ENCODE assay signal across 17 cellular contexts in genomic region chr13:36959438-36960116, GRCh38. TPM values are rescaled to one million over a fixed set of nuclear protein-coding genes. Genes with fewer than 3 reads are reported as not detected.
DNase-seq lines count a peak whose midpoint lies in the region; ATAC-seq and TF ChIP-seq lines count a peak whose summit lies in the region.
"Had no signal": no experiment of that assay in that cellular context is flagged by ENCODE, and none has a peak within 500 bp of the region (broad histone marks: within the 10 kb centered on the region; RNA-seq: fewer than 3 reads in every experiment).

No MANE protein-coding gene starts in this region.

- H3K27me3 ChIP-seq in adipocyte (replicated peaks; ENCODE audit: control insufficient read depth, insufficient read depth, low read length), result no peaks in the 10 kb centered on the region
- no peaks in the 10 kb centered on the region for H3K27me3 ChIP-seq in tibial artery
- H3K27me3 ChIP-seq: BE2C had no signal

- H3K9ac ChIP-seq in adipocyte (ENCODE audit: low read length), result peak overlapping the region; percentile 27

- H3K27ac Mint-ChIP-seq in T-helper 17 cell (peak overlapping the region; percentile 8), mesothelial cell of epicardium (peak overlapping the region; percentile 6)

- TF ChIP-seq CTCF in mesothelial cell of epicardium (IDR thresholded peaks at IDR 0.05; ENCODE audit: unreplicated experiment) (no peak), tibial artery (IDR thresholded peaks at IDR 0.05) (no peak)

- H3K4me1 Mint-ChIP-seq in T-helper 17 cell (peaks cover 7% of the 10 kb centered on the region), mesothelial cell of epicardium (no peaks in the 10 kb centered on the region)
- H3K4me1 Mint-ChIP-seq: H9 had no signal

- no peak overlapping the region for H3K4me3 ChIP-seq in adipocyte (ENCODE audit: low read length)
- H3K4me3 ChIP-seq in tibial artery, result no peak overlapping the region
- H3K4me3 ChIP-seq: A549 had no signal

- H3K27ac ChIP-seq in tibial artery (peak overlapping the region; percentile 42 to 43), substantia nigra (ENCODE audit: low read depth, low read length, poor library complexity, severe bottlenecking) (no peak overlapping the region)
- H3K27ac ChIP-seq: A549, C4-2B had no signal

- H3K36me3 ChIP-seq in adipocyte (ENCODE audit: control insufficient read depth, insufficient read depth, low read length, severe bottlenecking) (peaks cover 49% of the 10 kb centered on the region), tibial artery (peaks cover 11 to 16% (median 11%) of the 10 kb centered on the region in 3 donors)

- no peak overlapping the region for H3K4me3 Mint-ChIP-seq in T-helper 17 cell
- no peak overlapping the region for H3K4me3 Mint-ChIP-seq in mesothelial cell of epicardium
- H3K4me3 Mint-ChIP-seq: CD4-positive, alpha-beta memory T cell; H9 had no signal

- no peaks in the 10 kb centered on the region for H3K9me3 ChIP-seq in T-helper 17 cell (ENCODE audit: control insufficient read depth, low read length, poor library complexity, severe bottlenecking)
- no peaks in the 10 kb centered on the region for H3K9me3 ChIP-seq in adipocyte (ENCODE audit: control insufficient read depth, low read length)
- no peaks in the 10 kb centered on the region for H3K9me3 ChIP-seq in tibial artery
- H3K9me3 ChIP-seq: A549, BE2C had no signal

- no peak for DNase-seq in T-helper 17 cell
- DNase-seq in adipocyte (ENCODE audit: low read depth), result peak; percentile 15
- no peak for DNase-seq in mesothelial cell of epicardium (ENCODE audit: low spot score in 2 of 2, unreplicated experiment in 2 of 2)
- DNase-seq in tibial artery, result no peak
- DNase-seq in substantia nigra (lab: John Stamatoyannopoulos, UW), result no peak
- DNase-seq: BE2C; CD4-positive, alpha-beta memory T cell; COR-L47; DMS153; DMS79 treated with DMSO at 0.1 percent for 48 hours; EL; GOT3; H9 had no signal

- no peaks in the 10 kb centered on the region for H3K27me3 Mint-ChIP-seq in T-helper 17 cell
- H3K27me3 Mint-ChIP-seq in mesothelial cell of epicardium (ENCODE audit: low read depth), result no peaks in the 10 kb centered on the region
- H3K27me3 Mint-ChIP-seq: CD4-positive, alpha-beta memory T cell had no signal

- peaks cover 10% of the 10 kb centered on the region for H3K36me3 Mint-ChIP-seq in T-helper 17 cell (ENCODE audit: low read depth)
- peaks cover 54% of the 10 kb centered on the region for H3K36me3 Mint-ChIP-seq in mesothelial cell of epicardium

- no peak for ATAC-seq in T-helper 17 cell
- no peak for ATAC-seq in HG02973 (IDR thresholded peaks at IDR 0.05; ENCODE audit: unreplicated experiment)
- ATAC-seq: A549 had no signal

- H3K4me1 ChIP-seq in adipocyte (ENCODE audit: control insufficient read depth, insufficient read depth, low read length) (peaks cover 6% of the 10 kb centered on the region), tibial artery (peaks cover 0 to 20% (median 1%) of the 10 kb centered on the region in 4 donors)
- H3K4me1 ChIP-seq: A549 had no signal

- no peaks in the 10 kb centered on the region for H3K9me3 Mint-ChIP-seq in mesothelial cell of epicardium
- H3K9me3 Mint-ChIP-seq: CD4-positive, alpha-beta memory T cell; H9 had no signal

- intact Hi-C loops in tibial artery (cut with DNase I; ENCODE audit: low total_unique reads), result no loop called here

RNA-seq across cellular contexts. Expression of gene SMAD9, which starts 39.5 kb away (rescaled TPM):
- total RNA-seq in T-helper 17 cell (not detected), mesothelial cell of epicardium (30.9 to 32.3 TPM (median 31.9 TPM) in 3 replicates)
- total RNA-seq: CD4-positive, alpha-beta memory T cell; HT-29 had no signal

RNA-seq across cellular contexts. Expression of gene ALG5, which starts 39.6 kb away (rescaled TPM):
- 10 to 100 TPM; 16.9 to 18.1 TPM for total RNA-seq in T-helper 17 cell
- total RNA-seq in mesothelial cell of epicardium, result 27.1 to 30.7 TPM (median 27.2 TPM) in 3 replicates

RNA-seq across cellular contexts. Expression of gene EXOSC8, which starts 41.0 kb away (rescaled TPM):
- total RNA-seq in T-helper 17 cell, result 10 to 100 TPM; 30.7 to 48.1 TPM
- 47.6 to 55.7 TPM (median 51.0 TPM) in 3 replicates for total RNA-seq in mesothelial cell of epicardium

Comparison
In these comparisons a context has a peak if more than half of its experiments do, and no peak if none do; other contexts are left out.
1. RNA of gene SMAD9, which starts 39.5 kb away (total RNA-seq): 30.9 to 32.3 TPM in mesothelial cell of epicardium; not detected in T-helper 17 cell; every median in the first group is over 10 times any median in the second.